1 cellular context compared by ENCODE assay signal in genomic region chr3:133460809-133461208, GRCh38.
TF ChIP-seq lines count a peak whose summit lies in the region.

No MANE protein-coding gene starts in this region.

TF ChIP-seq in H1, 55 proteins besides CTCF, POLR2A, EP300 and RAD21 (continued from another document):
- TF ChIP-seq FOSL1 (IDR thresholded peaks at IDR 0.05; ENCODE audit: insufficient read depth, low read depth, low read length) (no peak), CHD7 (IDR thresholded peaks at IDR 0.05; ENCODE audit: insufficient replicate concordance, low read length) (no peak), ATF3 (IDR thresholded peaks at IDR 0.05; ENCODE audit: insufficient read depth, low read depth, low read length) (no peak), KDM5A (IDR thresholded peaks at IDR 0.05; ENCODE audit: low read length) (no peak), SRF (IDR thresholded peaks at IDR 0.05; ENCODE audit: low read depth, low read length) (no peak), EZH2 (IDR thresholded peaks at IDR 0.05; ENCODE audit: low read depth, low read length, severe bottlenecking) (no peak), POLR2AphosphoS5 (IDR thresholded peaks at IDR 0.05; ENCODE audit: low read depth, low read length) (no peak), TAF1 (IDR thresholded peaks at IDR 0.05; ENCODE audit: low read depth, low read length) (no peak), TBP (IDR thresholded peaks at IDR 0.05; ENCODE audit: low read depth, low read length) (no peak), KDM1A (IDR thresholded peaks at IDR 0.05; ENCODE audit: borderline replicate concordance, low read length) (no peak), TEAD4 (IDR thresholded peaks at IDR 0.05; ENCODE audit: low read depth, low read length) (no peak)
